In genomic region chr12:89707623-89707991, GRCh38 we compare ENCODE assay signal across 8 cellular contexts. TPM values are rescaled to one million over a fixed set of nuclear protein-coding genes. Genes with fewer than 3 reads are reported as not detected.
DNase-seq lines count a peak whose midpoint lies in the region; ATAC-seq and TF ChIP-seq lines count a peak whose summit lies in the region.

No MANE protein-coding gene starts in this region.

- ATAC-seq in HG03571 (IDR thresholded peaks at IDR 0.05; ENCODE audit: unreplicated experiment) = no peak
- no peak for ATAC-seq in HG03159 (IDR thresholded peaks at IDR 0.05; ENCODE audit: unreplicated experiment)

- intact Hi-C loops in uterus (cut with DNase I; ENCODE audit: low total_unique reads) = no loop called here

- TF ChIP-seq POLR2A in uterus (IDR thresholded peaks at IDR 0.05) = no peak

- H3K27me3 ChIP-seq in uterus = no peaks in the 10 kb centered on the region

- H3K4me1 ChIP-seq in uterus = no peaks in the 10 kb centered on the region

- H3K36me3 ChIP-seq in uterus = no peaks in the 10 kb centered on the region

- no peaks in the 10 kb centered on the region for H3K36me3 Mint-ChIP-seq in activated CD4-positive, alpha-beta T cell treated with anti-CD3 and anti-CD28 coated beads, Interleukin-2, amount 10 ng/mL, durations not matched to agents 7 days and 5 days (ENCODE audit: low read depth)

- no peaks in the 10 kb centered on the region for H3K9me3 Mint-ChIP-seq in activated CD4-positive, alpha-beta T cell treated with anti-CD3 and anti-CD28 coated beads, Interleukin-2, amount 10 ng/mL, durations not matched to agents 7 days and 5 days

- TF ChIP-seq CTCF in AG04449 (IDR thresholded peaks at IDR 0.05; ENCODE audit: insufficient read depth, low read length, missing control alignments) (no peak), epithelial cell of esophagus (IDR thresholded peaks at IDR 0.05; ENCODE audit: insufficient read depth, low read depth, low read length, missing control alignments) (no peak), uterus (IDR thresholded peaks at IDR 0.05) (no peak)

- H3K27ac Mint-ChIP-seq in activated CD4-positive, alpha-beta T cell treated with anti-CD3 and anti-CD28 coated beads, Interleukin-2, amount 10 ng/mL, durations not matched to agents 7 days and 5 days = peak overlapping the region; percentile 91

- peaks cover 15% of the 10 kb centered on the region for H3K27me3 Mint-ChIP-seq in activated CD4-positive, alpha-beta T cell treated with anti-CD3 and anti-CD28 coated beads, Interleukin-2, amount 10 ng/mL, durations not matched to agents 7 days and 5 days

- CTCF ChIA-PET in AG04449 (lab: Yijun Ruan, JAX) = no interaction called here
- CTCF ChIA-PET in activated CD4-positive, alpha-beta T cell treated with anti-CD3 and anti-CD28 coated beads, Interleukin-2, amount 10 ng/mL, durations not matched to agents 7 days and 5 days (lab: Charles Lee) = interaction anchor here (1.0 kb wide), 1 partner anchor 30 kb away, joined by 3 read pairs; no protein-coding TSS in a partner anchor

- H3K4me3 ChIP-seq in AG04449 (ENCODE audit: low read depth, low read length) (peak overlapping the region; percentile 85), epithelial cell of esophagus (ENCODE audit: low read length) (peak overlapping the region; percentile 55), uterus (peak overlapping the region; percentile 80 to 83)

- H3K9me3 ChIP-seq in uterus = no peaks in the 10 kb centered on the region

- peaks cover 37% of the 10 kb centered on the region for H3K4me1 Mint-ChIP-seq in activated CD4-positive, alpha-beta T cell treated with anti-CD3 and anti-CD28 coated beads, Interleukin-2, amount 10 ng/mL, durations not matched to agents 7 days and 5 days

- POLR2A ChIA-PET in AG04449 (lab: Yijun Ruan, JAX) = interaction anchor here (2.0 kb wide), 1 partner anchor 163 kb away, joined by 5 read pairs; no protein-coding TSS in a partner anchor
- POLR2A ChIA-PET in activated CD4-positive, alpha-beta T cell treated with anti-CD3 and anti-CD28 coated beads, Interleukin-2, amount 10 ng/mL, durations not matched to agents 7 days and 5 days (lab: Charles Lee) = no interaction called here

- H3K27ac ChIP-seq in uterus = peak overlapping the region; percentile 95 to 97

- H3K4me3 Mint-ChIP-seq in activated CD4-positive, alpha-beta T cell treated with anti-CD3 and anti-CD28 coated beads, Interleukin-2, amount 10 ng/mL, durations not matched to agents 7 days and 5 days = peak overlapping the region; percentile 89

- DNase-seq in AG04449 (ENCODE audit: low read depth, low spot score) = no peak
- DNase-seq in HK-2 (ENCODE audit: unreplicated experiment) = peak; percentile 38
- DNase-seq in activated CD4-positive, alpha-beta T cell treated with anti-CD3 and anti-CD28 coated beads, Interleukin-2, amount 10 ng/mL, durations not matched to agents 7 days and 5 days = peak; percentile 8
- peak; percentile 16 for DNase-seq in epithelial cell of esophagus (ENCODE audit: low read depth)
- DNase-seq in myocyte (ENCODE audit: low read depth) = peak; percentile 47
- peak in 1 of 2 donors; percentile 20 for DNase-seq in uterus

RNA-seq across cellular contexts. Expression of gene ATP2B1, which starts 1.0 kb away (rescaled TPM):
- total RNA-seq in activated CD4-positive, alpha-beta T cell treated with anti-CD3 and anti-CD28 coated beads, Interleukin-2, amount 10 ng/mL, durations not matched to agents 7 days and 5 days = 10 to 100 TPM; 24.2 to 26.6 TPM
- total RNA-seq in myocyte (232 and 354 TPM in 2 replicates), uterus (100 to 1,000 TPM in 1 of 4 donors, 10 to 100 TPM in 3; 16.7 to 172 (median 48.6) TPM)
- 88.1 TPM for polyA plus RNA-seq in myocyte (2012)
